25 cellular contexts compared by ENCODE assay signal in the genomic region with DNA sequence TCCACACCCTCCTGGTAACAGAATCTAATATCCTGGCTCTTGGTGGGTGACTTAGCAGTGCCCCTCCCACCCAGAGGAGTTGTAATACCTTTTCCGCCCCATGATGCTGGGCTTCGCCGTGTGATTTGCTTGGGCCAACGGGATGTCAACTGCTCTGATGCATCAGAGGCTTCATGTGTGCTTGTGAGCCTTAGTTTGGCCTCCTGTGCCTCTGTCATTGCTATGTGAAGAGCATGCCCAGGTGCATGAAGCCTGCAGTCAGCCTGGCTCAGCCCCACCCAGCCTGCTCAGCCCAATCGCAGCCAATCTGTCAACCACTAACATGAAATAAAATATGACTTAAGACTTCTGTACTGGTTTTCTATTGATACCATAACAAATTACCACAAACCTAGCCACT.
"Had no signal": no experiment of that assay in that cellular context is flagged by ENCODE, and none has a peak within 500 bp of the region (broad histone marks: within the 10 kb centered on the region; RNA-seq: fewer than 3 reads in every experiment).

No MANE protein-coding gene starts in this region.

- H3K4me1 Mint-ChIP-seq: stimulated activated naive CD8-positive, alpha-beta T cell treated with anti-CD3 and anti-CD28 coated beads, Interleukin-15, amount 100 ng/mL, for 72 hours had no signal

- H3K27me3 ChIP-seq: hepatocyte, right atrium auricular region, vagina had no signal

- H3K79me2 ChIP-seq: hepatocyte, parathyroid adenoma had no signal

- H3K27ac Mint-ChIP-seq: mesothelial cell of epicardium; naive B cell; natural killer cell; nephron progenitor cell; stimulated activated memory B cell treated with anti-CD40 and anti-IgM and Interleukin-4, amounts not matched to agents 10 μg/mL and 1 μg/mL and 100 μg/mL, for 72 hours; stimulated activated naive CD8-positive, alpha-beta T cell treated with anti-CD3 and anti-CD28 coated beads, Interleukin-15, amount 100 ng/mL, for 72 hours; type B pancreatic cell had no signal

- H3K36me3 ChIP-seq: left ventricle myocardium inferior, right atrium auricular region, right lobe of liver, tibial nerve, vagina had no signal

- H3K27ac ChIP-seq: hepatocyte, left ventricle myocardium inferior, parathyroid adenoma, right atrium auricular region, right lobe of liver, tibial nerve, vagina had no signal

- H3K4me2 ChIP-seq: hepatocyte, smooth muscle cell had no signal

- H3K9me3 Mint-ChIP-seq: mesothelial cell of epicardium; naive B cell; natural killer cell; nephron progenitor cell; stimulated activated memory B cell treated with anti-CD40 and anti-IgM and Interleukin-4, amounts not matched to agents 10 μg/mL and 1 μg/mL and 100 μg/mL, for 72 hours; stimulated activated naive CD8-positive, alpha-beta T cell treated with anti-CD3 and anti-CD28 coated beads, Interleukin-15, amount 100 ng/mL, for 72 hours; type B pancreatic cell had no signal

- H3K36me3 Mint-ChIP-seq: mesothelial cell of epicardium; naive B cell; natural killer cell; stimulated activated memory B cell treated with anti-CD40 and anti-IgM and Interleukin-4, amounts not matched to agents 10 μg/mL and 1 μg/mL and 100 μg/mL, for 72 hours; type B pancreatic cell had no signal

- H3K4me1 ChIP-seq: left ventricle myocardium inferior, parathyroid adenoma, right atrium auricular region, right lobe of liver had no signal

- H3K4me3 ChIP-seq: hepatocyte, left ventricle myocardium inferior, lung, right atrium auricular region, right lobe of liver, smooth muscle cell, tibial nerve, vagina had no signal

- ATAC-seq: natural killer cell; right lobe of liver; stimulated activated memory B cell treated with anti-CD40 and anti-IgM and Interleukin-4, amounts not matched to agents 10 μg/mL and 1 μg/mL and 100 μg/mL, for 72 hours; stimulated activated naive CD8-positive, alpha-beta T cell treated with anti-CD3 and anti-CD28 coated beads, Interleukin-15, amount 100 ng/mL, for 72 hours had no signal

- H3K9me3 ChIP-seq: left ventricle myocardium inferior, right atrium auricular region, right lobe of liver, tibial nerve, vagina had no signal

- H2AFZ ChIP-seq: hepatocyte, parathyroid adenoma had no signal

- H3K9ac ChIP-seq: parathyroid adenoma had no signal

- H3K4me3 Mint-ChIP-seq: mesothelial cell of epicardium; naive B cell; natural killer cell; nephron progenitor cell; stimulated activated memory B cell treated with anti-CD40 and anti-IgM and Interleukin-4, amounts not matched to agents 10 μg/mL and 1 μg/mL and 100 μg/mL, for 72 hours; stimulated activated naive CD8-positive, alpha-beta T cell treated with anti-CD3 and anti-CD28 coated beads, Interleukin-15, amount 100 ng/mL, for 72 hours; type B pancreatic cell had no signal

- DNase-seq: islet precursor cell; left ventricle myocardium inferior; mesendoderm; naive B cell; natural killer cell; nephron progenitor cell; nucleus accumbens; right lobe of liver; stimulated activated CD4-positive, alpha-beta T cell treated with anti-CD3 and anti-CD28 coated beads, Interleukin-1b, Interleukin-23, amount 100 ng/mL, for 48 hours; stimulated activated CD4-positive, alpha-beta T cell treated with anti-CD3 and anti-CD28 coated beads, Interleukin-2, amount 100 ng/mL, for 48 hours; stimulated activated CD4-positive, alpha-beta T cell treated with anti-CD3 and anti-CD28 coated beads, Interleukin-4, amount 100 ng/mL, for 4 hours; stimulated activated CD8-positive, alpha-beta memory T cell treated with anti-CD3 and anti-CD28 coated beads, Interleukin-4, amount 100 ng/mL, for 48 hours; stimulated activated naive CD4-positive, alpha-beta T cell treated with Interleukin-2 at 50 U/mL for 16 hours; stimulated activated naive CD8-positive, alpha-beta T cell treated with anti-CD3 and anti-CD28 coated beads, Interleukin-15, amount 100 ng/mL, for 72 hours; substantia nigra had no signal
